In genomic region chr12:10749700-10750384, GRCh38 we compare ENCODE assay signal across 1 cellular context.
TF ChIP-seq lines count a peak whose summit lies in the region.

No MANE protein-coding gene starts in this region.

TF ChIP-seq in H1, 55 proteins besides CTCF, POLR2A, EP300 and RAD21:
- no peak for TF ChIP-seq KDM1A (IDR thresholded peaks at IDR 0.05; ENCODE audit: borderline replicate concordance, low read length)
- peak; percentile 83 for TF ChIP-seq TEAD4 (IDR thresholded peaks at IDR 0.05; ENCODE audit: low read depth, low read length)
- TF ChIP-seq ATF3 (IDR thresholded peaks at IDR 0.05; ENCODE audit: insufficient read depth, low read depth, low read length): no peak
- no peak for TF ChIP-seq RXRA (IDR thresholded peaks at IDR 0.05; ENCODE audit: insufficient read depth, low read depth, low read length)
- TF ChIP-seq KDM5A (IDR thresholded peaks at IDR 0.05; ENCODE audit: low read length): no peak
- no peak for TF ChIP-seq CTBP2 (IDR thresholded peaks at IDR 0.05; ENCODE audit: borderline replicate concordance, insufficient read depth, insufficient read length, low read length)
- no peak for TF ChIP-seq TBP (IDR thresholded peaks at IDR 0.05; ENCODE audit: low read depth, low read length)
- TF ChIP-seq MAFK (IDR thresholded peaks at IDR 0.05; ENCODE audit: low read depth, low read length): no peak
- no peak for TF ChIP-seq KDM4A (IDR thresholded peaks at IDR 0.05; ENCODE audit: low read depth, low read length, severe bottlenecking)
- TF ChIP-seq CHD2 (IDR thresholded peaks at IDR 0.05; ENCODE audit: low read length): no peak
- TF ChIP-seq HDAC2 (IDR thresholded peaks at IDR 0.05; ENCODE audit: borderline replicate concordance in 1 of 2, low read depth in 2 of 2, low read length in 2 of 2): no peak
- TF ChIP-seq E2F6 (IDR thresholded peaks at IDR 0.05): no peak
- no peak for TF ChIP-seq SUZ12 (IDR thresholded peaks at IDR 0.05; ENCODE audit: low read length)
- peak; percentile 79 for TF ChIP-seq CREB1 (IDR thresholded peaks at IDR 0.05)
- TF ChIP-seq BACH1 (IDR thresholded peaks at IDR 0.05; ENCODE audit: low read length): no peak
- TF ChIP-seq SP2 (IDR thresholded peaks at IDR 0.05; ENCODE audit: low read length): no peak
- no peak for TF ChIP-seq SIRT6 (IDR thresholded peaks at IDR 0.05; ENCODE audit: low read length)
- TF ChIP-seq JUND (IDR thresholded peaks at IDR 0.05; ENCODE audit: low read length): 0 out of 2 replicates have a peak, but pooled peaks have one; percentile 33
- no peak for TF ChIP-seq JUN (IDR thresholded peaks at IDR 0.05; ENCODE audit: low read depth, low read length)
- no peak for TF ChIP-seq ASH2L (IDR thresholded peaks at IDR 0.05; ENCODE audit: low read length)
- TF ChIP-seq HDAC6 (IDR thresholded peaks at IDR 0.05; ENCODE audit: low read depth, low read length): no peak
- TF ChIP-seq SP4 (IDR thresholded peaks at IDR 0.05; ENCODE audit: low read length): no peak
- TF ChIP-seq ATF2 (IDR thresholded peaks at IDR 0.05; ENCODE audit: low read length): 0 out of 2 replicates have a peak, but pooled peaks have one; percentile 28
- no peak for TF ChIP-seq ZNF274 (IDR thresholded peaks at IDR 0.05; ENCODE audit: borderline replicate concordance, extremely low read depth, low read length)
- TF ChIP-seq POU5F1 (IDR thresholded peaks at IDR 0.05; ENCODE audit: low read depth, low read length): no peak
